ENCODE assay signal across 19 cellular contexts in the genomic region with DNA sequence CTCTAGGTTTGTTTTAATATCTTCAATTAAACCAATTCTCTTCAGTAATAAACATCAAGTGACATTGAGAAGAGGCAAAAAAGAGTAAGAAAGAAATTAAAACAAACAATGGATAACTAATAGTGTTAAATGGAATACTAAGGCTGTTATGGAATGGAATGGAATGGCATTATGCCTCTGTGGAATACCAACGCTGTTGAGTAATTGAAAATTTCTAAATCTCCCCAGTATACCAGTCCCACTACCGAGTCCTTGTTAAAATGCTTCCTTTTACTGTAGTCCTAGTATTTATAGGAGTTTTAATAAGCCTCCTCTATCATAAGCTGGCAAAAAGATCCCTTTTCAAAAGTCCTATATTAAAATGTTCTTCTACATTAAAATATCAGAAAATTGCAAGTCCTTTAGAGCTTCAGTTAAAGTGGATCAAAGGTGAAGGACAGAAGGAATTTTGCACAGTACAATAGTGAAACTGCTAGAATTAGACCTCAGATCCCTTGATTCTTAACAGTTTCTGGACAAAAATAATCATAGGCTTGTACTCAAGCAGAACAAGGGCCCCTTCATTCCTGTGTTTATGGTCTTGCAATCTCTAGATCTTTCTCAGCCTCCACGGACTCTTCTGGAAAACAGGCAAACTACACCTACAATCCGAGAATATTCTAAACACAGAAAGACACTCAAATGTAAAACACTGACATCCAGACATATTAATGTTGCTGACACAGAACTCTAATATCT.
DNase-seq lines count a peak whose midpoint lies in the region; ATAC-seq and TF ChIP-seq lines count a peak whose summit lies in the region.
"Had no signal": no experiment of that assay in that cellular context is flagged by ENCODE, and none has a peak within 500 bp of the region (broad histone marks: within the 10 kb centered on the region; RNA-seq: fewer than 3 reads in every experiment).

No MANE protein-coding gene starts in this region.

- no TSS peak for BruUV-seq in IMR-90 (replicated peaks; lab: Mats Ljungman, UMichigan)

- H3K79me1 ChIP-seq in IMR-90 (ENCODE audit: low read depth in 1 of 2, low read length in 2 of 2): no peaks in the 10 kb centered on the region

- no peaks in the 10 kb centered on the region for H3K9me1 ChIP-seq in IMR-90 (ENCODE audit: insufficient read depth, low read length)

- DNase-seq in IMR-90 (peak; percentile 6), caudate nucleus (lab: John Stamatoyannopoulos, UW) (peak in 9 of 61 donors; percentile 8 to 42 (median 20)), left kidney (ENCODE audit: low read depth, low spot score) (peak; percentile 28), uterus (no peak), ureter (ENCODE audit: low spot score) (no peak), CD14-positive monocyte (ENCODE audit: low spot score) (no peak)
- DNase-seq: activated B cell treated with CpG ODN at 0.5 μM for 24 hours, H9, lower lobe of right lung, NCI-H187, NCI-H526, Peyer's patch, small intestine, T-helper 1 cell had no signal

- TF ChIP-seq POLR2A in IMR-90 (IDR thresholded peaks at IDR 0.05; ENCODE audit: low read depth, low read length) (no peak), uterus (IDR thresholded peaks at IDR 0.05) (no peak)

- H3K27ac Mint-ChIP-seq in CD14-positive monocyte: no peak overlapping the region
- H3K27ac Mint-ChIP-seq: activated B cell treated with CpG ODN at 0.5 μM for 24 hours; activated naive CD4-positive, alpha-beta T cell treated with anti-CD3 and anti-CD28 coated beads, Interleukin-2, amount 50 U/mL, for 72 hours; H9; stimulated activated naive CD8-positive, alpha-beta T cell treated with anti-CD3 and anti-CD28 coated beads, Interleukin-15, Interleukin-2, amounts not matched to agents 100 ng/mL and 50 ng/mL, for 24 hours had no signal

- H2BK20ac ChIP-seq in IMR-90 (ENCODE audit: low read depth, low read length): no peak overlapping the region; the same call in 1 of the 2 replicates

- H3K4me2 ChIP-seq in IMR-90 (ENCODE audit: low read depth, low read length): peak overlapping the region; percentile 14
- H3K4me2 ChIP-seq: BLaER1 had no signal

- H3K18ac ChIP-seq in IMR-90 (ENCODE audit: low read depth, low read length): no peak overlapping the region

- POLR2A ChIA-PET in IMR-90 (lab: Charles Lee; ENCODE audit: unreplicated experiment): no interaction called here

- no peaks in the 10 kb centered on the region for H3K36me3 Mint-ChIP-seq in CD14-positive monocyte
- H3K36me3 Mint-ChIP-seq: activated naive CD4-positive, alpha-beta T cell treated with anti-CD3 and anti-CD28 coated beads, Interleukin-2, amount 50 U/mL, for 72 hours had no signal

- H2AK5ac ChIP-seq in IMR-90 (ENCODE audit: low read depth, low read length): no peak overlapping the region

- CTCF ChIA-PET in IMR-90 (lab: Yijun Ruan, JAX): no interaction called here

- no peak for TF ChIP-seq RAD21 in IMR-90 (IDR thresholded peaks at IDR 0.05; ENCODE audit: low read length)

- H3K4me1 Mint-ChIP-seq in CD14-positive monocyte: peaks cover 3% of the 10 kb centered on the region

- H3K4me3 ChIP-seq in IMR-90 (ENCODE audit: insufficient read depth, low read depth, low read length): no peak overlapping the region
- H3K4me3 ChIP-seq in subcutaneous abdominal adipose tissue (ENCODE audit: low read depth in 1 of 5, low read length in 5 of 5): peak overlapping the region in 4 of 5 donors; percentile 14 to 30 (median 14)
- no peak overlapping the region for H3K4me3 ChIP-seq in uterus
- H3K4me3 ChIP-seq: BLaER1, lower lobe of right lung, Peyer's patch had no signal

- no CpG with 5 or more reads among the region's 4 CpGs for WGBS in IMR-90 (ENCODE audit: extremely low coverage in 2 of 2, insufficient read length in 1 of 2), 2 experiments

- H3K9me3 Mint-ChIP-seq in CD14-positive monocyte: peaks cover 0 to 4% (median 0%) of the 10 kb centered on the region in 7 donors
- H3K9me3 Mint-ChIP-seq: activated B cell treated with CpG ODN at 0.5 μM for 24 hours; stimulated activated naive CD8-positive, alpha-beta T cell treated with anti-CD3 and anti-CD28 coated beads, Interleukin-15, Interleukin-2, amounts not matched to agents 100 ng/mL and 50 ng/mL, for 24 hours had no signal

- no peaks in the 10 kb centered on the region for H3K36me3 ChIP-seq in IMR-90 (ENCODE audit: control insufficient read depth, insufficient read depth, low read length)
- no peaks in the 10 kb centered on the region for H3K36me3 ChIP-seq in subcutaneous abdominal adipose tissue (ENCODE audit: control insufficient read depth in 5 of 5, insufficient read depth in 5 of 5, low read length in 5 of 5)
- no peaks in the 10 kb centered on the region for H3K36me3 ChIP-seq in uterus
- H3K36me3 ChIP-seq: lower lobe of right lung, Peyer's patch had no signal

- TF ChIP-seq CTCF in IMR-90 (conservative IDR thresholded peaks at IDR 0.05; ENCODE audit: low read depth, low read length): no peak
- no peak for TF ChIP-seq CTCF in uterus (IDR thresholded peaks at IDR 0.05)
- no peak for TF ChIP-seq CTCF in CD14-positive monocyte (IDR thresholded peaks at IDR 0.05)

- H2BK15ac ChIP-seq in IMR-90 (ENCODE audit: low read depth, low read length): no peak overlapping the region

- no peak overlapping the region for H3K4ac ChIP-seq in IMR-90 (ENCODE audit: low read depth, low read length)

- in situ Hi-C loops in IMR-90 (cut with MboI; ENCODE audit: low sequenced_read_pairs): no loop called here

- H3K9ac ChIP-seq in IMR-90 (ENCODE audit: low read depth, low read length) (no peak overlapping the region), subcutaneous abdominal adipose tissue (ENCODE audit: low read length in 5 of 5) (peak overlapping the region in 4 of 5 donors; percentile 4 to 70 (median 18))
- H3K9ac ChIP-seq: BLaER1 had no signal

- H3K27me3 ChIP-seq in IMR-90 (ENCODE audit: control insufficient read depth, insufficient read depth, low read length) (no peaks in the 10 kb centered on the region), subcutaneous abdominal adipose tissue (ENCODE audit: control insufficient read depth in 5 of 5, insufficient read depth in 4 of 5, low read length in 5 of 5) (no peaks in the 10 kb centered on the region), uterus (no peaks in the 10 kb centered on the region)
- H3K27me3 ChIP-seq: BLaER1, Peyer's patch had no signal

- H3K56ac ChIP-seq in IMR-90 (ENCODE audit: extremely low read depth, insufficient read depth, low read length): no peak overlapping the region

- H3K27ac ChIP-seq in IMR-90 (ENCODE audit: insufficient read depth, low read length): no peak overlapping the region
- H3K27ac ChIP-seq in caudate nucleus (ENCODE audit: low read depth, low read length): peak overlapping the region; percentile 94
- H3K27ac ChIP-seq in subcutaneous abdominal adipose tissue (ENCODE audit: low read depth, low read length): peak overlapping the region; percentile 68
- H3K27ac ChIP-seq in uterus: no peak overlapping the region
- H3K27ac ChIP-seq: BLaER1, HL-60, lower lobe of right lung, Peyer's patch had no signal

- H3K14ac ChIP-seq in IMR-90 (replicated peaks; ENCODE audit: low read depth, low read length): no peak overlapping the region; the same call in 1 of the 2 replicates

- no peak overlapping the region for H2BK5ac ChIP-seq in IMR-90 (ENCODE audit: low read depth, low read length, poor library complexity, severe bottlenecking)

- H3K27me3 Mint-ChIP-seq in CD14-positive monocyte (ENCODE audit: low read depth in 3 of 3): peaks cover 0 to 1% (median 0%) of the 10 kb centered on the region in 3 donors
- H3K27me3 Mint-ChIP-seq: activated B cell treated with CpG ODN at 0.5 μM for 24 hours; stimulated activated naive CD8-positive, alpha-beta T cell treated with anti-CD3 and anti-CD28 coated beads, Interleukin-15, Interleukin-2, amounts not matched to agents 100 ng/mL and 50 ng/mL, for 24 hours had no signal

- H4K8ac ChIP-seq in IMR-90 (ENCODE audit: low read depth in 2 of 2, low read length in 2 of 2): no peak overlapping the region

- no peak overlapping the region for H2AFZ ChIP-seq in IMR-90 (replicated peaks; ENCODE audit: low read length, poor library complexity)

- peak overlapping the region; percentile 23; the same call in 1 of the 2 replicates for H2BK120ac ChIP-seq in IMR-90 (ENCODE audit: low read depth, low read length)

- H3K4me1 ChIP-seq in IMR-90 (ENCODE audit: control insufficient read depth, insufficient read depth, low read length) (no peaks in the 10 kb centered on the region), subcutaneous abdominal adipose tissue (ENCODE audit: control insufficient read depth in 5 of 5, insufficient read depth in 5 of 5, low read length in 5 of 5) (peaks cover 0 to 34% (median 0%) of the 10 kb centered on the region in 5 donors), uterus (no peaks in the 10 kb centered on the region)
- H3K4me1 ChIP-seq: lower lobe of right lung, Peyer's patch had no signal

- intact Hi-C loops in IMR-90 (cut with micrococcal nuclease): no loop called here
- intact Hi-C loops in uterus (cut with DNase I; ENCODE audit: low total_unique reads): no loop called here
- intact Hi-C loops in CD14-positive monocyte (cut with micrococcal nuclease): no loop called here

- no peaks in the 10 kb centered on the region for H3K9me3 ChIP-seq in IMR-90 (ENCODE audit: control insufficient read depth, insufficient read depth, low read length)
- peaks cover 0 to 1% (median 0%) of the 10 kb centered on the region in 5 donors for H3K9me3 ChIP-seq in subcutaneous abdominal adipose tissue (ENCODE audit: control insufficient read depth in 5 of 5, low read length in 5 of 5)
- H3K9me3 ChIP-seq in uterus: no peaks in the 10 kb centered on the region
- H3K9me3 ChIP-seq: lower lobe of right lung, Peyer's patch had no signal

- ATAC-seq in IMR-90 (ENCODE audit: low read depth): peak; percentile 83
- ATAC-seq: activated naive CD4-positive, alpha-beta T cell treated with anti-CD3 and anti-CD28 coated beads, Interleukin-2, amount 50 U/mL, for 72 hours; lower lobe of right lung had no signal

- no peaks in the 10 kb centered on the region for H4K20me1 ChIP-seq in IMR-90 (ENCODE audit: insufficient read depth, low read length)
- H4K20me1 ChIP-seq: BLaER1 had no signal

- no peak overlapping the region for H2AK9ac ChIP-seq in IMR-90 (replicated peaks; ENCODE audit: low read depth, low read length, poor library complexity)

- dilution Hi-C loops in IMR-90 (cut with HindIII; ENCODE audit: low sequenced_read_pairs, unreplicated experiment): no loop called here

- no peak overlapping the region for H3K4me3 Mint-ChIP-seq in CD14-positive monocyte
- H3K4me3 Mint-ChIP-seq: activated B cell treated with CpG ODN at 0.5 μM for 24 hours; H9; stimulated activated naive CD8-positive, alpha-beta T cell treated with anti-CD3 and anti-CD28 coated beads, Interleukin-15, Interleukin-2, amounts not matched to agents 100 ng/mL and 50 ng/mL, for 24 hours had no signal

- no peak overlapping the region for H4K91ac ChIP-seq in IMR-90 (ENCODE audit: insufficient read depth, low read depth, low read length)

- no peak overlapping the region for H4K5ac ChIP-seq in IMR-90 (ENCODE audit: low read depth, low read length)

- no peak overlapping the region for H3K23ac ChIP-seq in IMR-90 (ENCODE audit: low read depth, low read length)

Comparison
In these comparisons a context has a peak if more than half of its experiments do, and no peak if none do; other contexts are left out.
1. DNase-seq: peak in IMR-90 (single experiment) and left kidney (single experiment); none in uterus (0 of 2), ureter (single experiment) and CD14-positive monocyte (single experiment).
2. H3K27ac ChIP-seq: peak in caudate nucleus (single experiment) and subcutaneous abdominal adipose tissue (single experiment); none in IMR-90 (single experiment) and uterus (0 of 2).
3. H3K4me3 ChIP-seq: peak in subcutaneous abdominal adipose tissue (4 of 5); none in IMR-90 (single experiment) and uterus (0 of 2).